In genomic region chr3:36678216-36679013, GRCh38 we compare ENCODE assay signal across 17 cellular contexts.
DNase-seq lines count a peak whose midpoint lies in the region; ATAC-seq, FAIRE-seq and TF ChIP-seq lines count a peak whose summit lies in the region.
"Had no signal": no experiment of that assay in that cellular context is flagged by ENCODE, and none has a peak within 500 bp of the region (broad histone marks: within the 10 kb centered on the region; RNA-seq: fewer than 3 reads in every experiment).

No MANE protein-coding gene starts in this region.

- peak; percentile 37 for DNase-seq in ACHN
- DNase-seq in HT1080 (ENCODE audit: low read depth) = peak; percentile 88
- DNase-seq in astrocyte (ENCODE audit: low read depth) = peak; percentile 81
- DNase-seq in glomerular visceral epithelial cell (ENCODE audit: extremely low spot score) = peak; percentile 71
- DNase-seq in GM19240 (ENCODE audit: insufficient read length, low spot score) = no peak
- DNase-seq in HPDE6-E6E7 (ENCODE audit: extremely low spot score) = no peak
- DNase-seq: activated CD4-positive, CD25-positive, alpha-beta regulatory T cell; amygdala; colonic mucosa; KBM-7; NCI-H1105 treated with DMSO at 0.1 percent for 48 hours; NCI-H748 treated with DMSO at 0.1 percent for 48 hours; nephron progenitor cell had no signal

- H3K27me3 Mint-ChIP-seq in astrocyte (ENCODE audit: low read depth, unreplicated experiment) = no peaks in the 10 kb centered on the region

- H2AFZ ChIP-seq in astrocyte (ENCODE audit: low read depth, low read length) = no peak overlapping the region

- FAIRE-seq in astrocyte (lab: Jason Lieb, UNC) = peak; percentile 5

- H3K27me3 ChIP-seq in astrocyte (ENCODE audit: insufficient read depth, low read length) = no peaks in the 10 kb centered on the region
- H3K27me3 ChIP-seq: colonic mucosa had no signal

- H3K36me3 Mint-ChIP-seq in astrocyte (ENCODE audit: low read depth, unreplicated experiment) = peaks cover 2% of the 10 kb centered on the region

- peaks cover 5% of the 10 kb centered on the region for H3K9me3 ChIP-seq in astrocyte (ENCODE audit: insufficient read depth, low read depth, low read length)
- H3K9me3 ChIP-seq: colonic mucosa had no signal

- H4K20me1 ChIP-seq in astrocyte (ENCODE audit: insufficient read depth, low read length) = no peaks in the 10 kb centered on the region

- no peaks in the 10 kb centered on the region for H3K79me2 ChIP-seq in astrocyte (ENCODE audit: insufficient read depth, low read length)

- H3K4me1 ChIP-seq in astrocyte (ENCODE audit: insufficient read depth, low read length) = peaks cover 24% of the 10 kb centered on the region
- H3K4me1 ChIP-seq: colonic mucosa had no signal

- in situ Hi-C loops in ACHN (cut with HindIII; ENCODE audit: low pct_ligation_motif_present, low pct_unique_long_range_greater_than_20kb, low sequenced_read_pairs) = no loop called here

- no peaks in the 10 kb centered on the region for H3K36me3 ChIP-seq in astrocyte (ENCODE audit: insufficient read depth, low read length)
- H3K36me3 ChIP-seq: colonic mucosa had no signal

- H3K4me3 Mint-ChIP-seq in astrocyte (ENCODE audit: unreplicated experiment) = peak overlapping the region; percentile 34
- H3K4me3 Mint-ChIP-seq: nephron progenitor cell had no signal

- ATAC-seq in GM19452 (IDR thresholded peaks at IDR 0.05; ENCODE audit: unreplicated experiment) = no peak
- no peak for ATAC-seq in GM18873 (IDR thresholded peaks at IDR 0.05; ENCODE audit: low FRiP score, unreplicated experiment)
- ATAC-seq: Panc1 had no signal

- peak overlapping the region; percentile 80 for H3K4me2 ChIP-seq in astrocyte (ENCODE audit: low read length)

- H3K27ac Mint-ChIP-seq in astrocyte (ENCODE audit: unreplicated experiment) = peak overlapping the region; percentile 99
- H3K27ac Mint-ChIP-seq: activated T-helper 2 cell treated with anti-CD3 and anti-CD28 coated beads, Interferon-gamma antibody, Interleukin-2, Interleukin-4, amounts not matched to agents 10 μg/mL and 5 μg/mL and 100 μg/mL, durations not matched to agents 14 hours and 24 hours and 36 hours; nephron progenitor cell had no signal

- peaks cover 36% of the 10 kb centered on the region for H3K4me1 Mint-ChIP-seq in astrocyte (ENCODE audit: low read depth, unreplicated experiment)

- TF ChIP-seq CTCF in astrocyte (IDR thresholded peaks at IDR 0.05; ENCODE audit: insufficient read depth, low read depth, low read length) = no peak

- H3K9me3 Mint-ChIP-seq in astrocyte (ENCODE audit: unreplicated experiment) = peaks cover 21% of the 10 kb centered on the region

- peak overlapping the region; percentile 74 for H3K9ac ChIP-seq in astrocyte (ENCODE audit: low read length)

- H3K27ac ChIP-seq in astrocyte (ENCODE audit: low read depth, low read length) = peak overlapping the region; percentile 98
- H3K27ac ChIP-seq: colonic mucosa had no signal

- no peak overlapping the region for H3K4me3 ChIP-seq in astrocyte (ENCODE audit: insufficient read depth, low read depth, low read length)
- H3K4me3 ChIP-seq: colonic mucosa had no signal

Comparison
In these comparisons a context has a peak if more than half of its experiments do, and no peak if none do; other contexts are left out.
1. DNase-seq: peak in ACHN (single experiment), HT1080 (single experiment), astrocyte (single experiment) and glomerular visceral epithelial cell (single experiment); none in GM19240 (single experiment) and HPDE6-E6E7 (single experiment).